In the genomic region with DNA sequence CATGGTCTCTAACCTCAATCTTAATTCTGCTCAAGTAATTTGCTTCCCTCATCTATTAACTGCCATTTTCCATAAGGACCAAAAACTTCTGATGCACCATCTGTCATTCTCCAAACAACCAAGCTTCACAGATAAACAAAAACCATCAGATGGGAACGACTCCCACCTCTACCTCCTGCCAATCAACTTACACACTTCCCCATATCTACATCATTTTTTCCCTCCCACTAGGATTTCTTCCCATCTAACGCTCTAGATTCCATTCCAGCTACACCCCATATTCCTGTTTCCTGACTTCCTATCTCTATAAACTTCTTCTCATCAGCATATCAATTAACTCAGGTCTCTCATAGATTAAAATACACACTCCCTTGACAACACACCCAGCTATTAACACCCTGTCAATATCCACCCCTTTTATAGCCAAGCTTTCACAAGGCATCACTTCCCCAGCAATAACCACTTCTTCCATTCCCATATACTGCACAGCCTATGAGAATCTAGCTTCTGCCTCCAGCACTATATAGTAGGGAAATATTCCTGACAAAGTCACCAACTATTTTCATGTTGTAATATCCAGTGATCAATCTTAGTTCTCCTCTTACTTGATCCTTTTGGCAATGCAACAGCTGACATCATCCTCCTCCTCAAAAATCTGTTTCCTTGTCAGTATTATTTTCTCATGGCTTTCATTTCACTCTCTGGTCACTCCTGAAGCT, we compare ENCODE assay signal across 17 cellular contexts. TPM values are rescaled to one million over a fixed set of nuclear protein-coding genes. Genes with fewer than 3 reads are reported as not detected.
DNase-seq lines count a peak whose midpoint lies in the region; ATAC-seq, FAIRE-seq and TF ChIP-seq lines count a peak whose summit lies in the region.
"Had no signal": no experiment of that assay in that cellular context is flagged by ENCODE, and none has a peak within 500 bp of the region (broad histone marks: within the 10 kb centered on the region; RNA-seq: fewer than 3 reads in every experiment).

No MANE protein-coding gene starts in this region.

- H3K9me3 ChIP-seq in IMR-90 (ENCODE audit: control insufficient read depth, insufficient read depth, low read length), result no peaks in the 10 kb centered on the region
- H3K9me3 ChIP-seq in lung (ENCODE audit: control insufficient read depth in 2 of 2, insufficient read depth in 1 of 2, low read length in 1 of 2), result no peaks in the 10 kb centered on the region
- no peaks in the 10 kb centered on the region for H3K9me3 ChIP-seq in ascending aorta

- H3K27ac ChIP-seq in IMR-90 (ENCODE audit: insufficient read depth, low read length) (no peak overlapping the region), lung (ENCODE audit: low read depth in 1 of 2, low read length in 1 of 2) (no peak overlapping the region), ascending aorta (no peak overlapping the region)
- H3K27ac ChIP-seq: C4-2B, WERI-Rb-1 had no signal

- H4K91ac ChIP-seq in IMR-90 (ENCODE audit: insufficient read depth, low read depth, low read length), result no peak overlapping the region

- 0 out of 2 replicates have a peak overlapping the region, but pooled peaks have one; percentile 22 for H3K14ac ChIP-seq in IMR-90 (replicated peaks; ENCODE audit: low read depth, low read length)

- H3K9me1 ChIP-seq in IMR-90 (ENCODE audit: insufficient read depth, low read length), result peaks cover 3% of the 10 kb centered on the region; the same call in 1 of the 2 replicates

- H2BK20ac ChIP-seq in IMR-90 (ENCODE audit: low read depth, low read length), result no peak overlapping the region

- 72% methylated on average over 2 of the region's 2 CpGs; no CpG with 5 or more reads in 1 of the 2 experiments for WGBS in IMR-90 (ENCODE audit: extremely low coverage in 2 of 2, insufficient read length in 1 of 2), 2 experiments
- WGBS in lung, 2 donors, result 68 to 79% methylated on average over 2 of the region's 2 CpGs

- POLR2A ChIA-PET in IMR-90 (lab: Charles Lee; ENCODE audit: unreplicated experiment), result no interaction called here

- dilution Hi-C loops in IMR-90 (cut with HindIII; ENCODE audit: low sequenced_read_pairs, unreplicated experiment), result no loop called here

- H2BK120ac ChIP-seq in IMR-90 (ENCODE audit: low read depth, low read length), result no peak overlapping the region

- H3K4me2 ChIP-seq in IMR-90 (ENCODE audit: low read depth, low read length), result no peak overlapping the region

- H4K8ac ChIP-seq in IMR-90 (ENCODE audit: low read depth in 2 of 2, low read length in 2 of 2), result no peak overlapping the region

- H3K4me1 ChIP-seq in IMR-90 (ENCODE audit: control insufficient read depth, insufficient read depth, low read length), result peaks cover 2% of the 10 kb centered on the region; the same call in 1 of the 2 replicates
- H3K4me1 ChIP-seq in lung (ENCODE audit: control insufficient read depth in 2 of 2, insufficient read depth in 2 of 2, low read length in 2 of 2), result no peaks in the 10 kb centered on the region
- no peaks in the 10 kb centered on the region for H3K4me1 ChIP-seq in ascending aorta

- H3K4me3 ChIP-seq in AG10803 (ENCODE audit: low read length) (no peak overlapping the region), IMR-90 (ENCODE audit: insufficient read depth, low read depth, low read length) (no peak overlapping the region), bronchial epithelial cell (ENCODE audit: low read depth, low read length) (no peak overlapping the region), lung (no peak overlapping the region), ascending aorta (no peak overlapping the region)

- H4K5ac ChIP-seq in IMR-90 (ENCODE audit: low read depth, low read length), result 0 out of 2 replicates have a peak overlapping the region, but pooled peaks have one; percentile 13

- peak; percentile 81 for DNase-seq in AG10803 (ENCODE audit: low read depth)
- DNase-seq in IMR-90, result peak; percentile 93
- DNase-seq in bronchial epithelial cell (ENCODE audit: low read depth), result peak; percentile 74
- DNase-seq in lung (ENCODE audit: low spot score), result no peak
- no peak for DNase-seq in activated CD8-positive, alpha-beta memory T cell treated with anti-CD3 and anti-CD28 coated beads, Interleukin-2, amount 50 U/mL, for 4 hours
- DNase-seq in pons (ENCODE audit: low spot score), result no peak
- DNase-seq in ascending aorta (ENCODE audit: low spot score in 2 of 2), result no peak
- no peak for DNase-seq in hippocampal formation (lab: John Stamatoyannopoulos, UW)
- DNase-seq: activated CD8-positive, alpha-beta memory T cell treated with anti-CD3 and anti-CD28 coated beads for 24 hours; activated effector memory CD4-positive, alpha-beta T cell treated with Interleukin-2 at 50 U/mL for 16 hours; dermis blood vessel endothelial cell; DMS79; GOT3; left ventricle myocardium superior; naive thymus-derived CD4-positive, alpha-beta T cell; WERI-Rb-1 had no signal

- ATAC-seq in IMR-90 (ENCODE audit: low read depth), result peak; percentile 92
- peak; percentile 53 for ATAC-seq in lung (ENCODE audit: insufficient read depth, low FRiP score)
- ATAC-seq: left ventricle myocardium superior; naive thymus-derived CD4-positive, alpha-beta T cell had no signal

- BruUV-seq in IMR-90 (replicated peaks; lab: Mats Ljungman, UMichigan), result no TSS peak

- no peak overlapping the region for H3K9ac ChIP-seq in IMR-90 (ENCODE audit: low read depth, low read length)

- no peak for TF ChIP-seq CTCF in AG10803 (conservative IDR thresholded peaks at IDR 0.05; ENCODE audit: low read length)
- no peak for TF ChIP-seq CTCF in IMR-90 (conservative IDR thresholded peaks at IDR 0.05; ENCODE audit: low read depth, low read length)
- TF ChIP-seq CTCF in bronchial epithelial cell (IDR thresholded peaks at IDR 0.05; ENCODE audit: insufficient read depth, low read length, severe bottlenecking), result no peak
- TF ChIP-seq CTCF in lung (IDR thresholded peaks at IDR 0.05; ENCODE audit: control extremely low read depth, extremely low read depth), result no peak
- TF ChIP-seq CTCF in ascending aorta (IDR thresholded peaks at IDR 0.05), result no peak

- peak overlapping the region; percentile 25 for H2BK5ac ChIP-seq in IMR-90 (ENCODE audit: low read depth, low read length, poor library complexity, severe bottlenecking)

- H2AK5ac ChIP-seq in IMR-90 (ENCODE audit: low read depth, low read length), result no peak overlapping the region

- H3K36me3 ChIP-seq in IMR-90 (ENCODE audit: control insufficient read depth, insufficient read depth, low read length) (peaks cover 17% of the 10 kb centered on the region), bronchial epithelial cell (ENCODE audit: control insufficient read depth, insufficient read depth, low read length) (no peaks in the 10 kb centered on the region), lung (ENCODE audit: control insufficient read depth in 2 of 2, insufficient read depth in 2 of 2, low read length in 2 of 2) (peaks cover 5 to 7% of the 10 kb centered on the region in 2 donors), ascending aorta (peaks cover 29 to 32% of the 10 kb centered on the region in 2 donors)

- in situ Hi-C loops in IMR-90 (cut with MboI; ENCODE audit: low sequenced_read_pairs), result no loop called here

- no peak overlapping the region for H2AFZ ChIP-seq in IMR-90 (replicated peaks; ENCODE audit: low read length, poor library complexity)

- H2AK9ac ChIP-seq in IMR-90 (replicated peaks; ENCODE audit: low read depth, low read length, poor library complexity), result no peak overlapping the region

- H4K20me1 ChIP-seq in IMR-90 (ENCODE audit: insufficient read depth, low read length), result no peaks in the 10 kb centered on the region; the same call in 1 of the 2 replicates

- H2BK15ac ChIP-seq in IMR-90 (ENCODE audit: low read depth, low read length), result no peak overlapping the region

- TF ChIP-seq RAD21 in IMR-90 (IDR thresholded peaks at IDR 0.05; ENCODE audit: low read length), result no peak

- H3K18ac ChIP-seq in IMR-90 (ENCODE audit: low read depth, low read length), result peak overlapping the region; percentile 13; the same call in 1 of the 2 replicates

- TF ChIP-seq POLR2A in IMR-90 (IDR thresholded peaks at IDR 0.05; ENCODE audit: low read depth, low read length), result no peak

- FAIRE-seq in bronchial epithelial cell (lab: Jason Lieb, UNC), result no peak

- intact Hi-C loops in IMR-90 (cut with micrococcal nuclease), result no loop called here
- intact Hi-C loops in ascending aorta (cut with DNase I), result no loop called here

- H3K23ac ChIP-seq in IMR-90 (ENCODE audit: low read depth, low read length), result no peak overlapping the region

- peaks cover 17 to 27% of the 10 kb centered on the region in 2 experiments; a peak in 3 of 4 replicates for H3K79me1 ChIP-seq in IMR-90 (ENCODE audit: low read depth in 1 of 2, low read length in 2 of 2)

- no peak overlapping the region for H3K56ac ChIP-seq in IMR-90 (ENCODE audit: extremely low read depth, insufficient read depth, low read length)

- no peaks in the 10 kb centered on the region for H3K27me3 ChIP-seq in IMR-90 (ENCODE audit: control insufficient read depth, insufficient read depth, low read length)
- no peaks in the 10 kb centered on the region for H3K27me3 ChIP-seq in bronchial epithelial cell (ENCODE audit: control insufficient read depth, insufficient read depth, low read length)
- H3K27me3 ChIP-seq in lung (ENCODE audit: control insufficient read depth, insufficient read depth), result no peaks in the 10 kb centered on the region
- no peaks in the 10 kb centered on the region for H3K27me3 ChIP-seq in ascending aorta

- no peak overlapping the region for H3K4ac ChIP-seq in IMR-90 (ENCODE audit: low read depth, low read length)

- CTCF ChIA-PET in IMR-90 (lab: Yijun Ruan, JAX), result interaction anchor here (1.0 kb wide), 1 partner anchor 10 kb away, joined by 3 read pairs; no protein-coding TSS in a partner anchor

TF ChIP-seq in IMR-90, 13 proteins besides CTCF, POLR2A, EP300 and RAD21 (continues in another document):
- TF ChIP-seq CEBPB (IDR thresholded peaks at IDR 0.05; ENCODE audit: low read depth, low read length), result peak; percentile 73; the same call in 1 of the 2 replicates
- no peak for TF ChIP-seq BHLHE40 (IDR thresholded peaks at IDR 0.05; ENCODE audit: low read depth, low read length)
- TF ChIP-seq, protein P1, sequence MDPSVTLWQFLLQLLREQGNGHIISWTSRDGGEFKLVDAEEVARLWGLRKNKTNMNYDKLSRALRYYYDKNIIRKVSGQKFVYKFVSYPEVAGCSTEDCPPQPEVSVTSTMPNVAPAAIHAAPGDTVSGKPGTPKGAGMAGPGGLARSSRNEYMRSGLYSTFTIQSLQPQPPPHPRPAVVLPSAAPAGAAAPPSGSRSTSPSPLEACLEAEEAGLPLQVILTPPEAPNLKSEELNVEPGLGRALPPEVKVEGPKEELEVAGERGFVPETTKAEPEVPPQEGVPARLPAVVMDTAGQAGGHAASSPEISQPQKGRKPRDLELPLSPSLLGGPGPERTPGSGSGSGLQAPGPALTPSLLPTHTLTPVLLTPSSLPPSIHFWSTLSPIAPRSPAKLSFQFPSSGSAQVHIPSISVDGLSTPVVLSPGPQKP (IDR thresholded peaks at IDR 0.05; ENCODE audit: borderline replicate concordance, low read depth, low read length), result no peak
- no peak for TF ChIP-seq SMC3 (IDR thresholded peaks at IDR 0.05; ENCODE audit: low read depth, low read length)

RNA-seq across cellular contexts. Expression of gene SNX4, which starts 39.2 kb away (rescaled TPM):
- total RNA-seq in IMR-90 (2012; rRNA removed) (25.6 and 42.2 TPM in 2 replicates), bronchial epithelial cell (21.9 and 23.0 TPM in 2 replicates), lung (10 to 100 TPM; 32.6 to 67.4 TPM), ascending aorta (20.8 TPM)
- polyA plus RNA-seq in IMR-90 (2012; rRNA removed) (8.3 and 10.7 TPM in 2 replicates), lung (10 to 100 TPM; 19.7 to 28.8 TPM)
- polyA plus RNA-seq in IMR-90 (2012; cell fraction: cytosol; rRNA removed), result 2.9 and 5.7 TPM in 2 replicates
- polyA plus RNA-seq in IMR-90 (2012; cell fraction: nucleus; rRNA removed; ENCODE audit: low replicate concordance), result 3.3 and 7.3 TPM in 2 replicates

Comparison
In these comparisons a context has a peak if more than half of its experiments do, and no peak if none do; other contexts are left out.
1. DNase-seq: peak in AG10803 (single experiment), IMR-90 (single experiment) and bronchial epithelial cell (single experiment); none in lung (single experiment), activated CD8-positive, alpha-beta memory T cell treated with anti-CD3 and anti-CD28 coated beads, Interleukin-2, amount 50 U/mL, for 4 hours (single experiment), pons (single experiment), ascending aorta (0 of 2) and hippocampal formation (0 of 2).